In genomic region chr12:130425698-130426245, GRCh38 we compare ENCODE assay signal across 26 cellular contexts.
"Had no signal": no experiment of that assay in that cellular context is flagged by ENCODE, and none has a peak within 500 bp of the region (broad histone marks: within the 10 kb centered on the region; RNA-seq: fewer than 3 reads in every experiment).

No MANE protein-coding gene starts in this region.

- H3K4me3 Mint-ChIP-seq: dendritic cell treated with granulocyte-macrophage colony-stimulating factor and Interleukin-4, amounts not matched to agents 40 ng/mL and 50 ng/mL, for 4 days; effector memory CD8-positive, alpha-beta T cell; immature natural killer cell; naive thymus-derived CD4-positive, alpha-beta T cell; neural crest cell; stimulated activated memory B cell treated with anti-CD40 and anti-IgM and Interleukin-4, amounts not matched to agents 10 μg/mL and 1 μg/mL and 100 μg/mL, for 72 hours had no signal

- H3K27ac Mint-ChIP-seq: dendritic cell treated with granulocyte-macrophage colony-stimulating factor and Interleukin-4, amounts not matched to agents 40 ng/mL and 50 ng/mL, for 4 days; effector memory CD8-positive, alpha-beta T cell; immature natural killer cell; naive thymus-derived CD4-positive, alpha-beta T cell; stimulated activated memory B cell treated with anti-CD40 and anti-IgM and Interleukin-4, amounts not matched to agents 10 μg/mL and 1 μg/mL and 100 μg/mL, for 72 hours had no signal

- H3K4me1 Mint-ChIP-seq: immature natural killer cell; stimulated activated memory B cell treated with anti-CD40 and anti-IgM and Interleukin-4, amounts not matched to agents 10 μg/mL and 1 μg/mL and 100 μg/mL, for 72 hours had no signal

- ATAC-seq: effector memory CD8-positive, alpha-beta T cell; gastroesophageal sphincter; left cardiac atrium; left ventricle myocardium superior; naive thymus-derived CD4-positive, alpha-beta T cell; psoas muscle had no signal

- H3K27me3 ChIP-seq: esophagus squamous epithelium, gastroesophageal sphincter, right lobe of liver, stomach, upper lobe of left lung had no signal

- DNase-seq: cerebellar nuclear complex; effector memory CD8-positive, alpha-beta T cell; esophagus squamous epithelium; foreskin fibroblast; glutamatergic neuron; immature natural killer cell; kidney; left cardiac atrium; left ventricle myocardium superior; mesendoderm; naive thymus-derived CD4-positive, alpha-beta T cell; occipital lobe; psoas muscle; retina; stimulated activated CD4-positive, alpha-beta T cell treated with anti-CD3 and anti-CD28 coated beads, Interleukin-15, amount 100 ng/mL, for 24 hours; stimulated activated CD4-positive, alpha-beta T cell treated with anti-CD3 and anti-CD28 coated beads, Interleukin-1b, Interleukin-23, amount 100 ng/mL, for 48 hours; stimulated activated CD4-positive, alpha-beta T cell treated with anti-CD3 and anti-CD28 coated beads, Interleukin-4, amount 100 ng/mL, for 24 hours; stomach; substantia nigra had no signal

- H3K27ac ChIP-seq: esophagus squamous epithelium, gastroesophageal sphincter, psoas muscle, right lobe of liver, stomach, thoracic aorta, upper lobe of left lung had no signal

- H3K9me3 Mint-ChIP-seq: dendritic cell treated with granulocyte-macrophage colony-stimulating factor and Interleukin-4, amounts not matched to agents 40 ng/mL and 50 ng/mL, for 4 days; neural crest cell; stimulated activated memory B cell treated with anti-CD40 and anti-IgM and Interleukin-4, amounts not matched to agents 10 μg/mL and 1 μg/mL and 100 μg/mL, for 72 hours had no signal

- H3K4me3 ChIP-seq: esophagus squamous epithelium, gastroesophageal sphincter, psoas muscle, right lobe of liver, stomach, thoracic aorta, upper lobe of left lung had no signal

- H3K27me3 Mint-ChIP-seq: dendritic cell treated with granulocyte-macrophage colony-stimulating factor and Interleukin-4, amounts not matched to agents 40 ng/mL and 50 ng/mL, for 4 days; stimulated activated memory B cell treated with anti-CD40 and anti-IgM and Interleukin-4, amounts not matched to agents 10 μg/mL and 1 μg/mL and 100 μg/mL, for 72 hours had no signal

- H3K36me3 Mint-ChIP-seq: immature natural killer cell; naive thymus-derived CD4-positive, alpha-beta T cell; stimulated activated memory B cell treated with anti-CD40 and anti-IgM and Interleukin-4, amounts not matched to agents 10 μg/mL and 1 μg/mL and 100 μg/mL, for 72 hours had no signal

- H3K4me1 ChIP-seq: esophagus squamous epithelium, gastroesophageal sphincter, psoas muscle, right lobe of liver, stomach, upper lobe of left lung had no signal

- H3K36me3 ChIP-seq: esophagus squamous epithelium, gastroesophageal sphincter, right lobe of liver, stomach, thoracic aorta, upper lobe of left lung had no signal

- H3K9me3 ChIP-seq: esophagus squamous epithelium, gastroesophageal sphincter, psoas muscle, right lobe of liver, stomach, thoracic aorta, upper lobe of left lung had no signal
